In genomic region chr1:6075747-6076146, GRCh38 we compare ENCODE assay signal across 26 cellular contexts. TPM values are rescaled to one million over a fixed set of nuclear protein-coding genes. Genes with fewer than 3 reads are reported as not detected.
A peak's percentile ranks its signal among the peaks of the same experiment; 100 is the strongest.
DNase-seq lines count a peak whose midpoint lies in the region; ATAC-seq and TF ChIP-seq lines count a peak whose summit lies in the region.
"Had no signal": no experiment of that assay in that cellular context is flagged by ENCODE, and none has a peak within 500 bp of the region (broad histone marks: within the 10 kb centered on the region; RNA-seq: fewer than 3 reads in every experiment).

No MANE protein-coding gene starts in this region.

- CTCF ChIA-PET in HEK293T (lab: Yijun Ruan, JAX): interaction anchor here (0.7 kb wide), 1 partner anchor 12 kb away, joined by 3 read pairs; no protein-coding TSS in a partner anchor
- CTCF ChIA-PET in OCI-LY7 (lab: Charles Lee; ENCODE audit: unreplicated experiment): no interaction called here

- no peaks in the 10 kb centered on the region for H4K20me1 ChIP-seq in OCI-LY7 (ENCODE audit: insufficient read depth, low read length)

- no peak overlapping the region for H3K4ac ChIP-seq in mesenchymal stem cell (ENCODE audit: low read depth in 1 of 2, low read length in 2 of 2)

- no peaks in the 10 kb centered on the region for H3K9me3 Mint-ChIP-seq in natural killer cell
- H3K9me3 Mint-ChIP-seq: activated CD8-positive, alpha-beta T cell treated with anti-CD3 and anti-CD28 coated beads for 36 hours; activated naive CD8-positive, alpha-beta T cell treated with anti-CD3 and anti-CD28 coated beads, Interleukin-2, amount 10 ng/mL, durations not matched to agents 7 days and 5 days; activated T-cell treated with anti-CD3 and anti-CD28 coated beads, Interleukin-2, amount 50 U/mL, for 72 hours; T-helper 1 cell treated with Interleukin-12 subunit alpha and Interleukin-12 subunit beta and Interleukin-4 antibody, amounts not matched to agents 30 μg/mL and 1 μg/mL, for 36 hours had no signal

- H4K91ac ChIP-seq in mesenchymal stem cell (ENCODE audit: low read length): no peak overlapping the region

- H2AK5ac ChIP-seq in mesenchymal stem cell (ENCODE audit: low read length, severe bottlenecking): no peak overlapping the region

- H3K4me2 ChIP-seq in OCI-LY7 (ENCODE audit: low read length): no peak overlapping the region
- no peak overlapping the region for H3K4me2 ChIP-seq in mesenchymal stem cell (ENCODE audit: low read length, poor library complexity, severe bottlenecking)
- H3K4me2 ChIP-seq: smooth muscle cell had no signal

- no peak overlapping the region for H3K4me3 ChIP-seq in OCI-LY7 (ENCODE audit: low read depth, low read length, poor library complexity, severe bottlenecking)
- no peak overlapping the region for H3K4me3 ChIP-seq in mesenchymal stem cell (ENCODE audit: insufficient read depth in 1 of 2, low read depth in 1 of 2, low read length in 2 of 2)
- H3K4me3 ChIP-seq in prostate gland: no peak overlapping the region
- H3K4me3 ChIP-seq: smooth muscle cell had no signal

- no peak overlapping the region for H3K27ac ChIP-seq in OCI-LY7 (ENCODE audit: low read depth, low read length, poor library complexity, severe bottlenecking)
- H3K27ac ChIP-seq in mesenchymal stem cell (ENCODE audit: low read length, poor library complexity, severe bottlenecking): no peak overlapping the region
- no peak overlapping the region for H3K27ac ChIP-seq in prostate gland
- H3K27ac ChIP-seq: brain microvascular endothelial cell, VCaP had no signal

- no peaks in the 10 kb centered on the region for H3K27me3 Mint-ChIP-seq in natural killer cell (ENCODE audit: low read depth in 2 of 2)
- H3K27me3 Mint-ChIP-seq: activated CD8-positive, alpha-beta T cell treated with anti-CD3 and anti-CD28 coated beads for 36 hours; activated naive CD8-positive, alpha-beta T cell treated with anti-CD3 and anti-CD28 coated beads, Interleukin-2, amount 10 ng/mL, durations not matched to agents 7 days and 5 days had no signal

- H3K36me3 Mint-ChIP-seq in natural killer cell: no peaks in the 10 kb centered on the region

- H3K27me3 ChIP-seq in mesenchymal stem cell (ENCODE audit: control insufficient read depth in 1 of 2, insufficient read depth in 1 of 2, low read length in 2 of 2) (peaks cover 13 to 16% of the 10 kb centered on the region in 2 experiments), prostate gland (replicated peaks; ENCODE audit: insufficient read depth) (peaks cover 3% of the 10 kb centered on the region)
- H3K27me3 ChIP-seq: BE2C had no signal

- H3K18ac ChIP-seq in mesenchymal stem cell (ENCODE audit: low read depth in 1 of 2, low read length in 2 of 2): no peak overlapping the region

- H3K14ac ChIP-seq in mesenchymal stem cell (ENCODE audit: low read length in 2 of 2): no peak overlapping the region

- H2BK120ac ChIP-seq in mesenchymal stem cell (ENCODE audit: low read depth, low read length): no peak overlapping the region

- intact Hi-C loops in OCI-LY7 (cut with micrococcal nuclease; ENCODE audit: unreplicated experiment) (no loop called here), natural killer cell (cut with micrococcal nuclease) (no loop called here), prostate gland (cut with DNase I) (no loop called here)

- no peaks in the 10 kb centered on the region for H3K79me2 ChIP-seq in OCI-LY7 (ENCODE audit: insufficient read depth, low read depth, low read length)

- H3K4me1 Mint-ChIP-seq in natural killer cell: peaks cover 18 to 20% of the 10 kb centered on the region in 2 donors
- H3K4me1 Mint-ChIP-seq: activated naive CD8-positive, alpha-beta T cell treated with anti-CD3 and anti-CD28 coated beads, Interleukin-2, amount 10 ng/mL, durations not matched to agents 7 days and 5 days had no signal

- H3K4me1 ChIP-seq in OCI-LY7 (ENCODE audit: insufficient read depth, low read length, poor library complexity, severe bottlenecking) (no peaks in the 10 kb centered on the region), mesenchymal stem cell (ENCODE audit: control insufficient read depth, insufficient read depth, low read depth, low read length) (no peaks in the 10 kb centered on the region), prostate gland (replicated peaks) (no peaks in the 10 kb centered on the region)
- H3K4me1 ChIP-seq: BE2C had no signal

- H3K9me3 ChIP-seq in OCI-LY7 (ENCODE audit: low read length) (no peaks in the 10 kb centered on the region), mesenchymal stem cell (ENCODE audit: control insufficient read depth, low read length) (no peaks in the 10 kb centered on the region), prostate gland (no peaks in the 10 kb centered on the region)
- H3K9me3 ChIP-seq: BE2C had no signal

- 83% methylated on average over 3 of the region's 3 CpGs for WGBS in mesenchymal stem cell
- 96% methylated on average over 3 of the region's 3 CpGs for WGBS in prostate gland

- no peak overlapping the region for H2AFZ ChIP-seq in OCI-LY7 (ENCODE audit: low read length)
- H2AFZ ChIP-seq in mesenchymal stem cell (ENCODE audit: low read depth, low read length): no peak overlapping the region

- peak overlapping the region in 1 of 2 donors; percentile 6 for H3K27ac Mint-ChIP-seq in natural killer cell
- H3K27ac Mint-ChIP-seq: activated CD8-positive, alpha-beta T cell treated with anti-CD3 and anti-CD28 coated beads for 36 hours; activated naive CD8-positive, alpha-beta T cell treated with anti-CD3 and anti-CD28 coated beads, Interleukin-2, amount 10 ng/mL, durations not matched to agents 7 days and 5 days; activated T-cell treated with anti-CD3 and anti-CD28 coated beads, Interleukin-2, amount 50 U/mL, for 72 hours; progenitor cell of endocrine pancreas; T-helper 1 cell treated with Interleukin-12 subunit alpha and Interleukin-12 subunit beta and Interleukin-4 antibody, amounts not matched to agents 30 μg/mL and 1 μg/mL, for 36 hours had no signal

- H3K23ac ChIP-seq in mesenchymal stem cell (ENCODE audit: low read length in 2 of 2): no peak overlapping the region

- H3K9me2 ChIP-seq in OCI-LY7 (ENCODE audit: insufficient read depth, low read length): no peaks in the 10 kb centered on the region

- DNase-seq in DMS53 (lab: John Stamatoyannopoulos, UW) (peak; percentile 14), DMS53 treated with DMSO at 0.1 percent for 48 hours (lab: John Stamatoyannopoulos, UW; ENCODE audit: unreplicated experiment) (no peak), HEK293T (ENCODE audit: extremely low spot score) (no peak), OCI-LY7 (ENCODE audit: low spot score) (peak; percentile 26), mesenchymal stem cell (peak; percentile 1), natural killer cell (no peak), prostate gland (ENCODE audit: low spot score) (no peak)
- no peak for DNase-seq in stimulated activated CD4-positive, alpha-beta T cell treated with anti-CD3 and anti-CD28 coated beads, Interleukin-4, amount 100 ng/mL, for 4 hours
- DNase-seq: 8988T; activated CD8-positive, alpha-beta T cell treated with anti-CD3 and anti-CD28 coated beads for 36 hours; activated naive CD8-positive, alpha-beta T cell treated with anti-CD3 and anti-CD28 coated beads, Interleukin-2, amount 10 ng/mL, durations not matched to agents 7 days and 5 days; activated T-cell treated with anti-CD3 and anti-CD28 coated beads, Interleukin-2, amount 50 U/mL, for 72 hours; BE2C; brain microvascular endothelial cell; cortex of kidney; foreskin fibroblast; hypothalamus; kidney glomerular epithelial cell; NCI-H1436; NK-92 treated with Interleukin-12 subunit alpha and Interleukin-12 subunit beta, amount 100 ng/mL, for 24 hours; Right ventricle myocardium superior; stimulated activated CD8-positive, alpha-beta memory T cell treated with anti-CD3 and anti-CD28 coated beads, Interleukin-4, amount 100 ng/mL, for 48 hours had no signal

- no peak overlapping the region for H2BK15ac ChIP-seq in mesenchymal stem cell (ENCODE audit: low read depth, poor library complexity, severe bottlenecking)

- no peak overlapping the region for H2BK5ac ChIP-seq in mesenchymal stem cell (ENCODE audit: low read depth, low read length, poor library complexity, severe bottlenecking)

- TF ChIP-seq POLR2A in prostate gland (IDR thresholded peaks at IDR 0.05): no peak

- no peak overlapping the region for H4K8ac ChIP-seq in mesenchymal stem cell (ENCODE audit: low read length)

- 0 out of 2 replicates have a peak, but pooled peaks cover 6% of the 10 kb centered on the region for H3K36me3 ChIP-seq in OCI-LY7 (ENCODE audit: insufficient read depth, low read length)
- no peaks in the 10 kb centered on the region for H3K36me3 ChIP-seq in mesenchymal stem cell (ENCODE audit: control insufficient read depth in 1 of 2, insufficient read depth in 2 of 2, low read depth in 1 of 2, low read length in 2 of 2)
- no peaks in the 10 kb centered on the region for H3K36me3 ChIP-seq in prostate gland
- H3K36me3 ChIP-seq: BE2C, brain microvascular endothelial cell had no signal

- no peaks in the 10 kb centered on the region for H3K79me1 ChIP-seq in mesenchymal stem cell (replicated peaks; ENCODE audit: low read length, poor library complexity, severe bottlenecking)

- POLR2A ChIA-PET in HEK293T (lab: Yijun Ruan, JAX): no interaction called here
- POLR2A ChIA-PET in OCI-LY7 (lab: Charles Lee): interaction anchor here (0.7 kb wide), 1 partner anchor 14 kb away, joined by 5 read pairs; no protein-coding TSS in a partner anchor

- H3K4me3 Mint-ChIP-seq in natural killer cell: no peak overlapping the region
- H3K4me3 Mint-ChIP-seq: activated CD8-positive, alpha-beta T cell treated with anti-CD3 and anti-CD28 coated beads for 36 hours; activated naive CD8-positive, alpha-beta T cell treated with anti-CD3 and anti-CD28 coated beads, Interleukin-2, amount 10 ng/mL, durations not matched to agents 7 days and 5 days; activated T-cell treated with anti-CD3 and anti-CD28 coated beads, Interleukin-2, amount 50 U/mL, for 72 hours; T-helper 1 cell treated with Interleukin-12 subunit alpha and Interleukin-12 subunit beta and Interleukin-4 antibody, amounts not matched to agents 30 μg/mL and 1 μg/mL, for 36 hours had no signal

- H3K9ac ChIP-seq in mesenchymal stem cell (ENCODE audit: low read length): no peak overlapping the region

- TF ChIP-seq CTCF in OCI-LY7 (conservative IDR thresholded peaks at IDR 0.05; ENCODE audit: low read length) (no peak), natural killer cell (IDR thresholded peaks at IDR 0.05) (no peak), prostate gland (IDR thresholded peaks at IDR 0.05) (no peak)

- BruUV-seq in OCI-LY7 (replicated peaks; lab: Mats Ljungman, UMichigan): no TSS peak

- H2BK12ac ChIP-seq in mesenchymal stem cell (ENCODE audit: low read length in 2 of 2): no peak overlapping the region

- no peak for ATAC-seq in natural killer cell
- ATAC-seq: activated CD8-positive, alpha-beta T cell treated with anti-CD3 and anti-CD28 coated beads for 36 hours; activated T-cell treated with anti-CD3 and anti-CD28 coated beads, Interleukin-2, amount 50 U/mL, for 72 hours had no signal

TF ChIP-seq in HEK293T, 16 proteins besides CTCF, POLR2A, EP300 and RAD21:
- TF ChIP-seq HDGF (IDR thresholded peaks at IDR 0.05; ENCODE audit: borderline replicate concordance): no peak
- peak; percentile 29; the same call in 1 of the 2 replicates for TF ChIP-seq ELF4 (IDR thresholded peaks at IDR 0.05)

RNA-seq across cellular contexts. Expression of gene KCNAB2, which starts 30.1 kb away (rescaled TPM):
- 42.1 and 46.7 TPM in 2 replicates for total RNA-seq in OCI-LY7 (2014; rRNA removed; shearing (Covaris generic))
- total RNA-seq in OCI-LY7 (2022): 120 and 133 TPM in 2 replicates
- polyA plus RNA-seq in mesenchymal stem cell (2013, experiment 1 of 2): 1.0 TPM
- 0.92 TPM for polyA plus RNA-seq in mesenchymal stem cell (2013, experiment 2 of 2)
- total RNA-seq in natural killer cell: 100 to 1,000 TPM; 387 to 749 (median 430) TPM
- 1 to 10 TPM; 2.0 to 5.5 TPM for total RNA-seq in prostate gland

Comparison
In these comparisons a context has a peak if more than half of its experiments do, and no peak if none do; other contexts are left out.
1. DNase-seq: peak in DMS53 (single experiment), OCI-LY7 (single experiment) and mesenchymal stem cell (single experiment); none in DMS53 treated with DMSO at 0.1 percent for 48 hours (single experiment), HEK293T (single experiment), stimulated activated CD4-positive, alpha-beta T cell treated with anti-CD3 and anti-CD28 coated beads, Interleukin-4, amount 100 ng/mL, for 4 hours (0 of 2), natural killer cell (single experiment) and prostate gland (single experiment).
2. RNA of gene KCNAB2, which starts 30.1 kb away (total RNA-seq): 387 to 749 TPM in natural killer cell and 42.1 to 133 TPM in OCI-LY7; 2.0 to 5.5 TPM in prostate gland; every median in the first group is over 4 times any median in the second.